ENCODE assay signal across 1 cellular context in the genomic region with DNA sequence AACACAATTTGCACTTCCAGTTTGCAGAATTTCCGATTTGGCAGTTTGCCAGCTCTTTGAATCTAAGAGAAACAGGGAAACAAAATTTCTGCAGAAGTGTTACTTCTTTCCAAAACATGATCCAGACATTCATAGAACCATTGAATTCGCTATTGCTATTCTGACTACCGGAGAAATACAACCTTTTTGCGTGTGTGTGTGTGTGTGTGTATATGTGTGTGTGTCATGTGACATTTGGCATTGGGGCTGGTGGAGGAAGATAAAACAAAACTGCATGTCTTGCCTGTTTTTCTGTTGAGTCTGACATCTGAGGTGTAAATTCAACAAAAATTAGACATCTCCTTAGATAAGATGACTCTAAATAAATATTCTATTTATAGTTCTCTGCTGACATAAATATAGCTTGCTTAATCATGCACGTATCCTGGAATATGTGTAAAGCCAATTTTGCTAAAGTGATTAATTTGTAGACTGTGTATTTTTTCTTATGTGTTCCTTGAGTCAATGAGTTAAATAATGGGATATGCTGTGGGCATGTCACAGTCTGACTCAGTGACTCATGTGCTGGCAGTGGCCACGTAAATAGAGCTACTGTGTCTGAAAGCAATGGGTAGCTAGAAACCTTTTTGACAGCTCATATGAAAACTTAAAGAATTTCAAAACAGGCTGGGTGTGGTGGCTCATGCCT.
TF ChIP-seq lines count a peak whose summit lies in the region.

No MANE protein-coding gene starts in this region.

TF ChIP-seq in K562, 482 proteins besides CTCF, POLR2A, EP300 and RAD21 (continued from another document and continues in another):
- TF ChIP-seq ZNF407 (IDR thresholded peaks at IDR 0.05; ENCODE audit: low read depth) (no peak), POLR2AphosphoS5 (IDR thresholded peaks at IDR 0.05; ENCODE audit: control insufficient read depth, insufficient read depth, low read depth, low read length) (no peak), ZNF589 (CRISPR knock-in tag; IDR thresholded peaks at IDR 0.05; ENCODE audit: low read depth) (no peak), PRMT5 (CRISPR knock-in tag; IDR thresholded peaks at IDR 0.05) (no peak), ZBTB49 (CRISPR knock-in tag; IDR thresholded peaks at IDR 0.05; ENCODE audit: borderline replicate concordance) (no peak), HNRNPK (IDR thresholded peaks at IDR 0.05; ENCODE audit: low read depth, low read length, poor library complexity, severe bottlenecking) (no peak), PHB2 (IDR thresholded peaks at IDR 0.05; ENCODE audit: low read depth) (peak; percentile 58), ZNF239 (CRISPR knock-in tag; IDR thresholded peaks at IDR 0.05) (no peak), KAT7 (CRISPR knock-in tag; IDR thresholded peaks at IDR 0.05; ENCODE audit: borderline replicate concordance) (no peak), ELF4 (CRISPR knock-in tag; IDR thresholded peaks at IDR 0.05) (0 out of 2 replicates have a peak, but pooled peaks have one; percentile 47), SIX5 (IDR thresholded peaks at IDR 0.05; ENCODE audit: borderline replicate concordance in 1 of 2, insufficient read depth in 1 of 2, low read depth in 1 of 2, low read length in 2 of 2) (no peak), HMG20B (CRISPR knock-in tag; IDR thresholded peaks at IDR 0.05) (no peak), SRSF7 (optimal IDR thresholded peaks at IDR 0.05; ENCODE audit: low read depth, low read length) (no peak), RBM17 (IDR thresholded peaks at IDR 0.05; ENCODE audit: borderline replicate concordance, low read depth, low read length) (no peak), SMARCC2 (IDR thresholded peaks at IDR 0.05; ENCODE audit: low read depth) (0 out of 2 replicates have a peak, but pooled peaks have one; percentile 37), ZNF133 (CRISPR knock-in tag; IDR thresholded peaks at IDR 0.05) (no peak), ETS2 (tag; IDR thresholded peaks at IDR 0.05; ENCODE audit: borderline replicate concordance, poor library complexity, severe bottlenecking) (no peak), MTA1 (IDR thresholded peaks at IDR 0.05; ENCODE audit: borderline replicate concordance) (peak; percentile 63; the same call in 1 of the 2 replicates), THAP7 (CRISPR knock-in tag; IDR thresholded peaks at IDR 0.05) (no peak), HES1 (IDR thresholded peaks at IDR 0.05; ENCODE audit: low read depth) (no peak), NFIX (CRISPR knock-in tag; IDR thresholded peaks at IDR 0.05; ENCODE audit: low read depth) (peak; percentile 99), NKRF (IDR thresholded peaks at IDR 0.05; ENCODE audit: borderline replicate concordance) (peak; percentile 39; the same call in 1 of the 2 replicates), ZNF583 (CRISPR knock-in tag; IDR thresholded peaks at IDR 0.05) (no peak), ZNF75A (CRISPR knock-in tag; IDR thresholded peaks at IDR 0.05) (no peak), KDM2B (CRISPR knock-in tag; IDR thresholded peaks at IDR 0.05) (no peak), GATA2 (CRISPR knock-in tag; IDR thresholded peaks at IDR 0.05) (peak; percentile 37; the same call in 1 of the 2 replicates), NCOA4 (IDR thresholded peaks at IDR 0.05; ENCODE audit: partially characterized antibody) (no peak), PURB (CRISPR knock-in tag; IDR thresholded peaks at IDR 0.05; ENCODE audit: low read depth) (no peak), FOXJ2 (tag; IDR thresholded peaks at IDR 0.05) (peak; percentile 89), TGIF2 (CRISPR knock-in tag; IDR thresholded peaks at IDR 0.05) (no peak), HSF4 (CRISPR knock-in tag; IDR thresholded peaks at IDR 0.05; ENCODE audit: borderline replicate concordance) (no peak), ZNF146 (CRISPR knock-in tag; IDR thresholded peaks at IDR 0.05; ENCODE audit: unreplicated experiment) (no peak), ZNF253 (CRISPR knock-in tag; conservative IDR thresholded peaks at IDR 0.05) (no peak), PRDM10 (IDR thresholded peaks at IDR 0.05; ENCODE audit: partially characterized antibody) (no peak)
- TF ChIP-seq, protein P1, sequence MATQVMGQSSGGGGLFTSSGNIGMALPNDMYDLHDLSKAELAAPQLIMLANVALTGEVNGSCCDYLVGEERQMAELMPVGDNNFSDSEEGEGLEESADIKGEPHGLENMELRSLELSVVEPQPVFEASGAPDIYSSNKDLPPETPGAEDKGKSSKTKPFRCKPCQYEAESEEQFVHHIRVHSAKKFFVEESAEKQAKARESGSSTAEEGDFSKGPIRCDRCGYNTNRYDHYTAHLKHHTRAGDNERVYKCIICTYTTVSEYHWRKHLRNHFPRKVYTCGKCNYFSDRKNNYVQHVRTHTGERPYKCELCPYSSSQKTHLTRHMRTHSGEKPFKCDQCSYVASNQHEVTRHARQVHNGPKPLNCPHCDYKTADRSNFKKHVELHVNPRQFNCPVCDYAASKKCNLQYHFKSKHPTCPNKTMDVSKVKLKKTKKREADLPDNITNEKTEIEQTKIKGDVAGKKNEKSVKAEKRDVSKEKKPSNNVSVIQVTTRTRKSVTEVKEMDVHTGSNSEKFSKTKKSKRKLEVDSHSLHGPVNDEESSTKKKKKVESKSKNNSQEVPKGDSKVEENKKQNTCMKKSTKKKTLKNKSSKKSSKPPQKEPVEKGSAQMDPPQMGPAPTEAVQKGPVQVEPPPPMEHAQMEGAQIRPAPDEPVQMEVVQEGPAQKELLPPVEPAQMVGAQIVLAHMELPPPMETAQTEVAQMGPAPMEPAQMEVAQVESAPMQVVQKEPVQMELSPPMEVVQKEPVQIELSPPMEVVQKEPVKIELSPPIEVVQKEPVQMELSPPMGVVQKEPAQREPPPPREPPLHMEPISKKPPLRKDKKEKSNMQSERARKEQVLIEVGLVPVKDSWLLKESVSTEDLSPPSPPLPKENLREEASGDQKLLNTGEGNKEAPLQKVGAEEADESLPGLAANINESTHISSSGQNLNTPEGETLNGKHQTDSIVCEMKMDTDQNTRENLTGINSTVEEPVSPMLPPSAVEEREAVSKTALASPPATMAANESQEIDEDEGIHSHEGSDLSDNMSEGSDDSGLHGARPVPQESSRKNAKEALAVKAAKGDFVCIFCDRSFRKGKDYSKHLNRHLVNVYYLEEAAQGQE (CRISPR knock-in tag; IDR thresholded peaks at IDR 0.05; ENCODE audit: low read depth): no peak
